30 cellular contexts compared by ENCODE assay signal in genomic region chr4:37555324-37555723, GRCh38.
"Had no signal": no experiment of that assay in that cellular context is flagged by ENCODE, and none has a peak within 500 bp of the region (broad histone marks: within the 10 kb centered on the region; RNA-seq: fewer than 3 reads in every experiment).

No MANE protein-coding gene starts in this region.

- DNase-seq: activated CD4-positive, alpha-beta memory T cell treated with anti-CD3 and anti-CD28 coated beads for 36 hours; activated CD4-positive, alpha-beta T cell treated with anti-CD3 and anti-CD28 coated beads, Interleukin-2, amount 10 ng/mL, durations not matched to agents 24 days and 14 days; activated CD4-positive, CD25-positive, alpha-beta regulatory T cell treated with anti-CD3 and anti-CD28 coated beads, Interleukin-2, amount 50 U/mL, for 72 hours; activated CD8-positive, alpha-beta memory T cell treated with anti-CD3 and anti-CD28 coated beads, Interleukin-2, amount 50 U/mL, for 4 hours; activated effector memory CD4-positive, alpha-beta T cell treated with anti-CD3 and anti-CD28 coated beads, Interleukin-2, amount 50 U/mL, for 16 hours; activated naive CD4-positive, alpha-beta T cell treated with anti-CD3 and anti-CD28 coated beads for 36 hours; activated naive CD8-positive, alpha-beta T cell treated with anti-CD3 and anti-CD28 coated beads, Interleukin-2, amount 10 ng/mL, durations not matched to agents 7 days and 5 days; activated T-cell treated with anti-CD3 and anti-CD28 coated beads, Interleukin-2, amount 50 U/mL, for 1 hour; cerebellar nuclear complex; colonic mucosa; effector memory CD4-positive, alpha-beta T cell; gastrocnemius medialis; left cardiac atrium; left ventricle myocardium superior; mucosa of descending colon; posterior cingulate gyrus; right cardiac atrium; stimulated activated CD4-positive, alpha-beta T cell treated with anti-CD3 and anti-CD28 coated beads, Interleukin-15, amount 100 ng/mL, for 24 hours; stimulated activated CD4-positive, alpha-beta T cell treated with anti-CD3 and anti-CD28 coated beads, Interleukin-2, amount 100 ng/mL, for 24 hours; stimulated activated naive B cell treated with anti-CD40 and anti-IgM and Interleukin-4, amounts not matched to agents 10 μg/mL and 1 μg/mL and 100 μg/mL, for 72 hours; T-helper 9 cell; tibial artery had no signal

- H3K4me3 ChIP-seq: ascending aorta, cardiac muscle cell, colonic mucosa, gastrocnemius medialis, hepatocyte, mucosa of descending colon, suprapubic skin, tibial artery had no signal

- H3K9me3 ChIP-seq: colonic mucosa, gastrocnemius medialis, suprapubic skin had no signal

- FAIRE-seq: keratinocyte had no signal

- H3K27me3 Mint-ChIP-seq: activated CD4-positive, alpha-beta memory T cell treated with anti-CD3 and anti-CD28 coated beads for 36 hours; activated CD4-positive, alpha-beta T cell treated with anti-CD3 and anti-CD28 coated beads, Interleukin-2, amount 10 ng/mL, durations not matched to agents 24 days and 14 days; activated naive CD8-positive, alpha-beta T cell treated with anti-CD3 and anti-CD28 coated beads, Interleukin-2, amount 10 ng/mL, durations not matched to agents 7 days and 5 days; brain had no signal

- H3K4me1 ChIP-seq: ascending aorta, colonic mucosa, gastrocnemius medialis, suprapubic skin, tibial artery had no signal

- H3K27me3 ChIP-seq: ascending aorta, cardiac muscle cell, colonic mucosa, gastrocnemius medialis, hepatocyte, suprapubic skin, tibial artery had no signal

- H3K36me3 ChIP-seq: ascending aorta, cardiac muscle cell, colonic mucosa, gastrocnemius medialis, suprapubic skin, tibial artery had no signal

- H3K27ac ChIP-seq: ascending aorta, cardiac muscle cell, colonic mucosa, gastrocnemius medialis, hepatocyte, suprapubic skin, tibial artery had no signal

- H3K4me3 Mint-ChIP-seq: activated CD4-positive, alpha-beta memory T cell treated with anti-CD3 and anti-CD28 coated beads for 36 hours; activated CD4-positive, alpha-beta T cell treated with anti-CD3 and anti-CD28 coated beads, Interleukin-2, amount 10 ng/mL, durations not matched to agents 24 days and 14 days; activated naive CD4-positive, alpha-beta T cell treated with anti-CD3 and anti-CD28 coated beads for 36 hours; activated naive CD8-positive, alpha-beta T cell treated with anti-CD3 and anti-CD28 coated beads, Interleukin-2, amount 10 ng/mL, durations not matched to agents 7 days and 5 days; activated T-helper 1 cell treated with anti-CD3 and anti-CD28 coated beads, Interleukin-12 subunit alpha, Interleukin-12 subunit beta, Interleukin-2, Interleukin-4 antibody, amounts not matched to agents 30 ng/mL and 10 ng/mL and 1 ng/mL, durations not matched to agents 14 hours and 24 hours and 36 hours; brain; natural killer cell treated with Interleukin-12 subunit alpha and Interleukin-12 subunit beta and Interleukin-15 and Interleukin-18, amount 100 ng/mL, for 72 hours; stimulated activated naive B cell treated with anti-CD40 and anti-IgM and Interleukin-4, amounts not matched to agents 10 μg/mL and 1 μg/mL and 100 μg/mL, for 72 hours had no signal

- H3K27ac Mint-ChIP-seq: activated CD4-positive, alpha-beta memory T cell treated with anti-CD3 and anti-CD28 coated beads for 36 hours; activated CD4-positive, alpha-beta T cell treated with anti-CD3 and anti-CD28 coated beads, Interleukin-2, amount 10 ng/mL, durations not matched to agents 24 days and 14 days; activated naive CD4-positive, alpha-beta T cell treated with anti-CD3 and anti-CD28 coated beads for 36 hours; activated naive CD8-positive, alpha-beta T cell treated with anti-CD3 and anti-CD28 coated beads, Interleukin-2, amount 10 ng/mL, durations not matched to agents 7 days and 5 days; activated T-helper 1 cell treated with anti-CD3 and anti-CD28 coated beads, Interleukin-12 subunit alpha, Interleukin-12 subunit beta, Interleukin-2, Interleukin-4 antibody, amounts not matched to agents 30 ng/mL and 10 ng/mL and 1 ng/mL, durations not matched to agents 14 hours and 24 hours and 36 hours; brain; natural killer cell treated with Interleukin-12 subunit alpha and Interleukin-12 subunit beta and Interleukin-15 and Interleukin-18, amount 100 ng/mL, for 72 hours; stimulated activated naive B cell treated with anti-CD40 and anti-IgM and Interleukin-4, amounts not matched to agents 10 μg/mL and 1 μg/mL and 100 μg/mL, for 72 hours had no signal

- ATAC-seq: gastrocnemius medialis; left cardiac atrium; left ventricle myocardium superior; mucosa of descending colon; natural killer cell treated with Interleukin-12 subunit alpha and Interleukin-12 subunit beta and Interleukin-15 and Interleukin-18, amount 100 ng/mL, for 72 hours; right cardiac atrium; stimulated activated naive B cell treated with anti-CD40 and anti-IgM and Interleukin-4, amounts not matched to agents 10 μg/mL and 1 μg/mL and 100 μg/mL, for 72 hours had no signal

- H3K4me1 Mint-ChIP-seq: activated CD4-positive, alpha-beta T cell treated with anti-CD3 and anti-CD28 coated beads, Interleukin-2, amount 10 ng/mL, durations not matched to agents 24 days and 14 days; activated naive CD8-positive, alpha-beta T cell treated with anti-CD3 and anti-CD28 coated beads, Interleukin-2, amount 10 ng/mL, durations not matched to agents 7 days and 5 days; brain; stimulated activated naive B cell treated with anti-CD40 and anti-IgM and Interleukin-4, amounts not matched to agents 10 μg/mL and 1 μg/mL and 100 μg/mL, for 72 hours had no signal
